ENCODE assay signal across 12 cellular contexts in genomic region chr17:50532452-50533024, GRCh38. TPM values are rescaled to one million over a fixed set of nuclear protein-coding genes. Genes with fewer than 3 reads are reported as not detected.
A peak's percentile ranks its signal among the peaks of the same experiment; 100 is the strongest.
DNase-seq lines count a peak whose midpoint lies in the region; ATAC-seq and TF ChIP-seq lines count a peak whose summit lies in the region.
"Had no signal": no experiment of that assay in that cellular context is flagged by ENCODE, and none has a peak within 500 bp of the region (broad histone marks: within the 10 kb centered on the region; RNA-seq: fewer than 3 reads in every experiment).

EPN3 (plus strand) TSS chr17:50532735; CDS start chr17:50536557, 3,822 bp downstream.

- H3K4me3 ChIP-seq in ACC112 (ENCODE audit: low read depth, low read length): 0 out of 2 replicates have a peak within 1 kb of the TSS, but pooled peaks have one; percentile 39
- no peak within 1 kb of the TSS for H3K4me3 ChIP-seq in IMR-90 (ENCODE audit: insufficient read depth, low read depth, low read length)
- H3K4me3 ChIP-seq in coronary artery: peak within 1 kb of the TSS; percentile 43
- peak within 1 kb of the TSS in 1 of 2 experiments; percentile 66 for H3K4me3 ChIP-seq in mesenchymal stem cell (ENCODE audit: insufficient read depth in 1 of 2, low read depth in 1 of 2, low read length in 2 of 2)

- no peaks in the 10 kb centered on the region for H3K9me3 ChIP-seq in IMR-90 (ENCODE audit: control insufficient read depth, insufficient read depth, low read length)
- no peaks in the 10 kb centered on the region for H3K9me3 ChIP-seq in mesenchymal stem cell (ENCODE audit: control insufficient read depth, low read length)

- dilution Hi-C loops in IMR-90 (cut with HindIII; ENCODE audit: low sequenced_read_pairs, unreplicated experiment): no loop called here

- CTCF ChIA-PET in IMR-90 (lab: Yijun Ruan, JAX): no interaction called here

- H3K79me1 ChIP-seq in IMR-90 (ENCODE audit: low read depth in 1 of 2, low read length in 2 of 2): no peaks in the 10 kb centered on the region
- H3K79me1 ChIP-seq in mesenchymal stem cell (replicated peaks; ENCODE audit: low read length, poor library complexity, severe bottlenecking): no peaks in the 10 kb centered on the region

- H2BK5ac ChIP-seq in IMR-90 (ENCODE audit: low read depth, low read length, poor library complexity, severe bottlenecking) (no peak within 1 kb of the TSS), mesenchymal stem cell (ENCODE audit: low read depth, low read length, poor library complexity, severe bottlenecking) (no peak within 1 kb of the TSS)

- no peaks in the 10 kb centered on the region for H3K79me2 ChIP-seq in ACC112 (ENCODE audit: control insufficient read depth, insufficient read depth, low read length, unreplicated experiment)

- H4K8ac ChIP-seq in IMR-90 (ENCODE audit: low read depth in 2 of 2, low read length in 2 of 2) (no peak within 1 kb of the TSS), mesenchymal stem cell (ENCODE audit: low read length) (no peak within 1 kb of the TSS)

- H3K4ac ChIP-seq in IMR-90 (ENCODE audit: low read depth, low read length) (no peak within 1 kb of the TSS), mesenchymal stem cell (ENCODE audit: low read depth in 1 of 2, low read length in 2 of 2) (no peak within 1 kb of the TSS)

- in situ Hi-C loops in IMR-90 (cut with MboI; ENCODE audit: low sequenced_read_pairs): no loop called here

- no peak within 1 kb of the TSS for H2BK120ac ChIP-seq in IMR-90 (ENCODE audit: low read depth, low read length)
- no peak within 1 kb of the TSS for H2BK120ac ChIP-seq in mesenchymal stem cell (ENCODE audit: low read depth, low read length)

- no TSS peak for BruUV-seq in IMR-90 (replicated peaks; lab: Mats Ljungman, UMichigan)

- TF ChIP-seq POLR2A in IMR-90 (IDR thresholded peaks at IDR 0.05; ENCODE audit: low read depth, low read length): no peak

- H2AK9ac ChIP-seq in IMR-90 (replicated peaks; ENCODE audit: low read depth, low read length, poor library complexity): peak within 1 kb of the TSS; percentile 30

- H3K27me3 ChIP-seq in ACC112 (ENCODE audit: insufficient read depth, low read length) (peaks cover 43% of the 10 kb centered on the region), IMR-90 (ENCODE audit: control insufficient read depth, insufficient read depth, low read length) (peaks cover 58% of the 10 kb centered on the region), mesenchymal stem cell (ENCODE audit: control insufficient read depth in 1 of 2, insufficient read depth in 1 of 2, low read length in 2 of 2) (peaks cover 36 to 75% of the 10 kb centered on the region in 2 experiments)

- no peak within 1 kb of the TSS for H4K5ac ChIP-seq in IMR-90 (ENCODE audit: low read depth, low read length)

- H2BK12ac ChIP-seq in mesenchymal stem cell (ENCODE audit: low read length in 2 of 2): peak within 1 kb of the TSS in 1 of 2 experiments; percentile 11

- DNase-seq in IMR-90 (no peak), coronary artery (ENCODE audit: low spot score) (no peak), mesenchymal stem cell (no peak), inferior parietal cortex (ENCODE audit: extremely low spot score) (no peak), NCI-H524 (lab: John Stamatoyannopoulos, UW) (no peak), substantia nigra (lab: John Stamatoyannopoulos, UW) (no peak), NCI-H187 treated with DMSO at 0.1 percent for 48 hours (lab: John Stamatoyannopoulos, UW) (no peak)
- DNase-seq: DND-41; NCI-H1105; stimulated activated naive CD4-positive, alpha-beta T cell had no signal

- no peak within 1 kb of the TSS for H3K18ac ChIP-seq in IMR-90 (ENCODE audit: low read depth, low read length)
- H3K18ac ChIP-seq in mesenchymal stem cell (ENCODE audit: low read depth in 1 of 2, low read length in 2 of 2): no peak within 1 kb of the TSS

- POLR2A ChIA-PET in IMR-90 (lab: Charles Lee; ENCODE audit: unreplicated experiment): no interaction called here

- no peak within 1 kb of the TSS for H3K14ac ChIP-seq in IMR-90 (replicated peaks; ENCODE audit: low read depth, low read length)
- H3K14ac ChIP-seq in mesenchymal stem cell (ENCODE audit: low read length in 2 of 2): no peak within 1 kb of the TSS

- TF ChIP-seq RAD21 in IMR-90 (IDR thresholded peaks at IDR 0.05; ENCODE audit: low read length): no peak

- H2AFZ ChIP-seq in ACC112 (ENCODE audit: low read length, unreplicated experiment): no peak within 1 kb of the TSS
- H2AFZ ChIP-seq in IMR-90 (replicated peaks; ENCODE audit: low read length, poor library complexity): peak within 1 kb of the TSS; percentile 10
- no peak within 1 kb of the TSS for H2AFZ ChIP-seq in mesenchymal stem cell (ENCODE audit: low read depth, low read length)

- ATAC-seq in IMR-90 (ENCODE audit: low read depth): no peak

- H4K91ac ChIP-seq in IMR-90 (ENCODE audit: insufficient read depth, low read depth, low read length): no peak within 1 kb of the TSS
- H4K91ac ChIP-seq in mesenchymal stem cell (ENCODE audit: low read length): peak within 1 kb of the TSS; percentile 18

- H3K9ac ChIP-seq in IMR-90 (ENCODE audit: low read depth, low read length) (no peak within 1 kb of the TSS), mesenchymal stem cell (ENCODE audit: low read length) (no peak within 1 kb of the TSS)

- no peaks in the 10 kb centered on the region for H3K9me1 ChIP-seq in IMR-90 (ENCODE audit: insufficient read depth, low read length)

- H2BK20ac ChIP-seq in IMR-90 (ENCODE audit: low read depth, low read length): no peak within 1 kb of the TSS

- H2AK5ac ChIP-seq in IMR-90 (ENCODE audit: low read depth, low read length) (no peak within 1 kb of the TSS), mesenchymal stem cell (ENCODE audit: low read length, severe bottlenecking) (no peak within 1 kb of the TSS)

- H3K23ac ChIP-seq in IMR-90 (ENCODE audit: low read depth, low read length) (no peak within 1 kb of the TSS), mesenchymal stem cell (ENCODE audit: low read length in 2 of 2) (peak within 1 kb of the TSS in 1 of 2 experiments; percentile 64)

- H4K20me1 ChIP-seq in IMR-90 (ENCODE audit: insufficient read depth, low read length): no peaks in the 10 kb centered on the region; the same call in 1 of the 2 replicates

- no peak within 1 kb of the TSS for H3K56ac ChIP-seq in IMR-90 (ENCODE audit: extremely low read depth, insufficient read depth, low read length)

- no peak for TF ChIP-seq CTCF in IMR-90 (conservative IDR thresholded peaks at IDR 0.05; ENCODE audit: low read depth, low read length)
- TF ChIP-seq CTCF in coronary artery (IDR thresholded peaks at IDR 0.05): no peak

- 4% methylated on average over 7 of the region's 21 CpGs; no CpG with 5 or more reads in 1 of the 2 experiments for WGBS in IMR-90 (ENCODE audit: extremely low coverage in 2 of 2, insufficient read length in 1 of 2), 2 experiments
- 1% methylated on average over 20 of the region's 21 CpGs for whole genome bisulfite sequencing in mesenchymal stem cell

- H2BK15ac ChIP-seq in IMR-90 (ENCODE audit: low read depth, low read length) (no peak within 1 kb of the TSS), mesenchymal stem cell (ENCODE audit: low read depth, poor library complexity, severe bottlenecking) (no peak within 1 kb of the TSS)

- no peaks in the 10 kb centered on the region for H3K36me3 ChIP-seq in ACC112 (ENCODE audit: insufficient read depth, low read length)
- no peaks in the 10 kb centered on the region for H3K36me3 ChIP-seq in IMR-90 (ENCODE audit: control insufficient read depth, insufficient read depth, low read length)
- H3K36me3 ChIP-seq in mesenchymal stem cell (ENCODE audit: control insufficient read depth in 1 of 2, insufficient read depth in 2 of 2, low read depth in 1 of 2, low read length in 2 of 2): no peaks in the 10 kb centered on the region

- H3K4me2 ChIP-seq in IMR-90 (ENCODE audit: low read depth, low read length) (no peak within 1 kb of the TSS; the same call in 1 of the 2 replicates), mesenchymal stem cell (ENCODE audit: low read length, poor library complexity, severe bottlenecking) (peak within 1 kb of the TSS; percentile 70)

- H3K4me1 ChIP-seq in ACC112 (ENCODE audit: control insufficient read depth, insufficient read depth, low read length, unreplicated experiment): peaks cover 13% of the 10 kb centered on the region
- H3K4me1 ChIP-seq in IMR-90 (ENCODE audit: control insufficient read depth, insufficient read depth, low read length): peaks cover 11% of the 10 kb centered on the region; the same call in 1 of the 2 replicates
- H3K4me1 ChIP-seq in mesenchymal stem cell (ENCODE audit: control insufficient read depth, insufficient read depth, low read depth, low read length): peaks cover 31% of the 10 kb centered on the region

- H3K27ac ChIP-seq in ACC112 (ENCODE audit: low read depth, low read length) (no peak within 1 kb of the TSS), IMR-90 (ENCODE audit: insufficient read depth, low read length) (no peak within 1 kb of the TSS), coronary artery (no peak within 1 kb of the TSS), mesenchymal stem cell (ENCODE audit: low read length, poor library complexity, severe bottlenecking) (no peak within 1 kb of the TSS), substantia nigra (ENCODE audit: low read depth, low read length, poor library complexity, severe bottlenecking) (no peak within 1 kb of the TSS)

- intact Hi-C loops in IMR-90 (cut with micrococcal nuclease): no loop called here

TF ChIP-seq in IMR-90, 13 proteins besides CTCF, POLR2A, EP300 and RAD21 (continues in another document):
- TF ChIP-seq RFX5 (IDR thresholded peaks at IDR 0.05; ENCODE audit: low read depth, low read length) (no peak), MXI1 (IDR thresholded peaks at IDR 0.05; ENCODE audit: borderline replicate concordance, low read depth, low read length) (no peak), NFE2L2 (IDR thresholded peaks at IDR 0.05; ENCODE audit: low read depth, low read length) (no peak), CEBPB (IDR thresholded peaks at IDR 0.05; ENCODE audit: low read depth, low read length) (no peak), FOS (IDR thresholded peaks at IDR 0.05; ENCODE audit: low read depth, low read length) (no peak), RCOR1 (IDR thresholded peaks at IDR 0.05; ENCODE audit: insufficient replicate concordance, low read length) (no peak), USF2 (IDR thresholded peaks at IDR 0.05; ENCODE audit: low read depth, low read length) (no peak), MAZ (IDR thresholded peaks at IDR 0.05; ENCODE audit: borderline replicate concordance, low read depth, low read length) (no peak)

RNA-seq across cellular contexts. Expression of gene EPN3, which starts in this region (rescaled TPM):
- total RNA-seq in IMR-90 (2012; rRNA removed): not detected in 2 replicates
- polyA plus RNA-seq in IMR-90 (2012; rRNA removed): 0.09 TPM in 1 of 2 replicates, not detected in the other
- polyA plus RNA-seq in IMR-90 (2012; cell fraction: cytosol; rRNA removed): 0.07 TPM in 1 of 2 replicates, not detected in the other
- polyA plus RNA-seq in IMR-90 (2012; cell fraction: nucleus; rRNA removed; ENCODE audit: low replicate concordance): 0.07 TPM in 1 of 2 replicates, not detected in the other
- 0.01 TPM for polyA plus RNA-seq in mesenchymal stem cell (2013, experiment 1 of 2)
- polyA plus RNA-seq in mesenchymal stem cell (2013, experiment 2 of 2): not detected
- total RNA-seq: osteocyte had no signal
